Comparison of ENCODE assay signal across 8 cellular contexts in genomic region chr12:95217377-95218163, GRCh38. TPM values are rescaled to one million over a fixed set of nuclear protein-coding genes. Genes with fewer than 3 reads are reported as not detected.
DNase-seq lines count a peak whose midpoint lies in the region; ATAC-seq, FAIRE-seq and TF ChIP-seq lines count a peak whose summit lies in the region.

Gene FGD6 (minus strand): TSS chr12:95217467. CDS start chr12:95217240, 227 bp downstream.
Gene VEZT (plus strand): TSS chr12:95217807. CDS start chr12:95217851, 44 bp downstream.

- peak; percentile 82 for TF ChIP-seq CTCF in HepG2 (CRISPR knock-in tag; IDR thresholded peaks at IDR 0.05)

- CTCF ChIA-PET in HepG2 (lab: Yijun Ruan, JAX; ENCODE audit: low intra/inter-chr PET ratio, low total read pairs) = interaction anchor here (1.9 kb wide), 1 partner anchor 100 kb away, joined by 7 read pairs; no protein-coding TSS in a partner anchor

- no peaks in the 10 kb centered on the region for H3K9me3 ChIP-seq in CD4-positive, CD25-positive, alpha-beta regulatory T cell (ENCODE audit: control insufficient read depth in 2 of 2, low read length in 2 of 2)
- H3K9me3 ChIP-seq in HepG2 (ENCODE audit: low read length) = no peaks in the 10 kb centered on the region

- peak within 1 kb of the TSS; percentile 98 for H2AFZ ChIP-seq in HepG2 (ENCODE audit: low read length)

- peak within 1 kb of the TSS; percentile 92 for H3K4me2 ChIP-seq in HepG2 (ENCODE audit: low read depth, low read length)

- peak; percentile 78 to 79 for TF ChIP-seq POLR2A in HepG2 (IDR thresholded peaks at IDR 0.05; ENCODE audit: insufficient read depth in 1 of 2, low read depth in 2 of 2, low read length in 2 of 2)

- H4K20me1 ChIP-seq in HepG2 (ENCODE audit: insufficient read depth, low read length) = 0 out of 2 replicates have a peak, but pooled peaks cover under 1% of the 10 kb centered on the region

- H3K27ac Mint-ChIP-seq in CD4-positive, CD25-positive, alpha-beta regulatory T cell = peak within 1 kb of the TSS; percentile 91 to 96 (median 96)

- peak; percentile 97 to 99 (median 98) for DNase-seq in CD4-positive, CD25-positive, alpha-beta regulatory T cell
- DNase-seq in NCI-H748 treated with DMSO at 0.1 percent for 48 hours (lab: John Stamatoyannopoulos, UW) (peak; percentile 96), dermis microvascular lymphatic vessel endothelial cell (ENCODE audit: low read depth in 2 of 2) (peak; percentile 98 to 99), HepG2 (ENCODE audit: low spot score) (peak; percentile 98)
- DNase-seq in activated CD4-positive, alpha-beta T cell treated with anti-CD3 and anti-CD28 coated beads, Interleukin-2, amount 50 U/mL, for 48 hours = peak; percentile 96 to 98
- DNase-seq in stimulated activated CD4-positive, alpha-beta T cell treated with anti-CD3 and anti-CD28 coated beads, Interleukin-4, amount 100 ng/mL, for 1 hour = peak; percentile 95

- H3K9ac ChIP-seq in HepG2 (ENCODE audit: insufficient read depth, low read depth, low read length) = peak within 1 kb of the TSS; percentile 86

- no peaks in the 10 kb centered on the region for H3K36me3 ChIP-seq in CD4-positive, CD25-positive, alpha-beta regulatory T cell (ENCODE audit: control insufficient read depth, insufficient read depth, low read length)
- H3K36me3 ChIP-seq in HepG2 (replicated peaks in 1 of 2; ENCODE audit: control insufficient read depth in 1 of 2, insufficient read depth in 2 of 2, low read length in 2 of 2) = no peaks in the 10 kb centered on the region; a peak in 1 of 5 replicates

- H3K79me2 ChIP-seq in HepG2 (ENCODE audit: insufficient read depth, low read length) = peaks cover 69% of the 10 kb centered on the region

- H3K4me1 ChIP-seq in CD4-positive, CD25-positive, alpha-beta regulatory T cell (ENCODE audit: control insufficient read depth, insufficient read depth, low read length, poor library complexity, severe bottlenecking) = peaks cover 13% of the 10 kb centered on the region
- peaks cover 40% of the 10 kb centered on the region for H3K4me1 ChIP-seq in HepG2 (ENCODE audit: insufficient read depth, low read length)

- peak; percentile 75 for TF ChIP-seq RAD21 in HepG2 (CRISPR knock-in tag; IDR thresholded peaks at IDR 0.05)

- H3K27ac ChIP-seq in CD4-positive, CD25-positive, alpha-beta regulatory T cell (ENCODE audit: insufficient read depth, low read length, poor library complexity, severe bottlenecking) = peak within 1 kb of the TSS; percentile 93
- peak within 1 kb of the TSS; percentile 86 for H3K27ac ChIP-seq in HepG2 (ENCODE audit: extremely low read length, insufficient read depth, low read length)

- intact Hi-C loops in HepG2 (cut with micrococcal nuclease; ENCODE audit: unreplicated experiment) = loop anchor here (1.0 to 5.0 kb wide), 7 partner anchors 100 to 1055 kb away; partner anchors contain the start of genes METAP2 and NR2C1

- no peak for TF ChIP-seq EP300 in HepG2 (IDR thresholded peaks at IDR 0.05; ENCODE audit: low read depth in 2 of 2, low read length in 2 of 2)
- no peak for TF ChIP-seq EP300 in HepG2 (CRISPR knock-in tag; IDR thresholded peaks at IDR 0.05; ENCODE audit: borderline replicate concordance)

- in situ Hi-C loops in HepG2 (cut with HindIII; ENCODE audit: extremely low pct_ligation_motif_present, low pct_unique_long_range_greater_than_20kb) = loop anchor here (10.0 kb wide), 1 partner anchor 117 kb away; no protein-coding TSS in a partner anchor

- peak; percentile 95 for FAIRE-seq in HepG2 (lab: Jason Lieb, UNC)

- POLR2A ChIA-PET in HepG2 (lab: Yijun Ruan, JAX) = interaction anchor here (0.9 to 1.7 kb wide), 8 partner anchors 8 to 256 kb away, joined by 3 to 9 read pairs (median 5); partner anchors contain the start of genes METAP2 and NR2C1

- peak; percentile 94 to 96 for ATAC-seq in CD4-positive, CD25-positive, alpha-beta regulatory T cell (ENCODE audit: low read depth in 2 of 2)
- ATAC-seq in GM19395 (IDR thresholded peaks at IDR 0.05; ENCODE audit: unreplicated experiment) (peak; percentile 93), HG03565 (IDR thresholded peaks at IDR 0.05; ENCODE audit: unreplicated experiment) (peak; percentile 88), HepG2 (peak; percentile 94)

- H3K4me3 ChIP-seq in CD4-positive, CD25-positive, alpha-beta regulatory T cell (ENCODE audit: low read depth, low read length) = peak within 1 kb of the TSS; percentile 96
- H3K4me3 ChIP-seq in HepG2 (replicated peaks in 1 of 3; ENCODE audit: insufficient read depth in 1 of 3, low read depth in 2 of 3, low read length in 3 of 3) = peak within 1 kb of the TSS; percentile 84 to 95 (median 87)

- H3K27me3 Mint-ChIP-seq in CD4-positive, CD25-positive, alpha-beta regulatory T cell = peaks cover 31% of the 10 kb centered on the region

- peaks cover 0 to 1% (median 0%) of the 10 kb centered on the region in 7 donors for H3K9me3 Mint-ChIP-seq in CD4-positive, CD25-positive, alpha-beta regulatory T cell

- H3K36me3 Mint-ChIP-seq in CD4-positive, CD25-positive, alpha-beta regulatory T cell = peaks cover 3% of the 10 kb centered on the region

- peaks cover 5% of the 10 kb centered on the region for H3K27me3 ChIP-seq in CD4-positive, CD25-positive, alpha-beta regulatory T cell (ENCODE audit: control insufficient read depth, insufficient read depth, low read length)
- no peaks in the 10 kb centered on the region; a peak in 1 of 5 replicates for H3K27me3 ChIP-seq in HepG2 (ENCODE audit: control insufficient read depth in 1 of 2, insufficient read depth in 2 of 2, low read length in 2 of 2)

- BruUV-seq in HepG2 (replicated peaks; lab: Mats Ljungman, UMichigan) = no TSS peak

- H3K4me3 Mint-ChIP-seq in CD4-positive, CD25-positive, alpha-beta regulatory T cell = peak within 1 kb of the TSS; percentile 94 to 100 (median 98)

- 0% methylated on average over 22 of the region's 76 CpGs for WGBS in HepG2 (ENCODE audit: low lambda C conversion rate)

- peaks cover 17 to 51% (median 38%) of the 10 kb centered on the region in 4 donors for H3K4me1 Mint-ChIP-seq in CD4-positive, CD25-positive, alpha-beta regulatory T cell

RNA-seq across cellular contexts. Expression of gene FGD6, which starts in this region (rescaled TPM):
- 0.79 TPM for total RNA-seq in CD4-positive, CD25-positive, alpha-beta regulatory T cell
- under 1 TPM in 3 of 4 donors, not detected in 1; 0.06 to 0.10 (median 0.08) TPM for polyA plus RNA-seq in CD4-positive, CD25-positive, alpha-beta regulatory T cell
- total RNA-seq in dermis microvascular lymphatic vessel endothelial cell (11.0 and 14.7 TPM in 2 replicates), HepG2 (2016; rRNA removed; fragmentation: Illumina TruSeq; extraction: Trizol) (4.3 and 5.3 TPM in 2 replicates)
- total RNA-seq in HepG2 (2016; cell fraction: cytosol; rRNA removed; fragmentation: Illumina TruSeq; extraction: Trizol; ENCODE audit: low read depth) = 4.7 and 6.1 TPM in 2 replicates
- 4.1 and 4.3 TPM in 2 replicates for total RNA-seq in HepG2 (2016; cell fraction: insoluble cytoplasmic fraction; rRNA removed; fragmentation: Illumina TruSeq; extraction: Trizol)
- total RNA-seq in HepG2 (2016; cell fraction: membrane; rRNA removed; fragmentation: Illumina TruSeq; extraction: Trizol) = 8.4 and 10.4 TPM in 2 replicates
- 5.5 and 6.6 TPM in 2 replicates for total RNA-seq in HepG2 (2016; cell fraction: nucleus; rRNA removed; fragmentation: Illumina TruSeq; extraction: Trizol)
- polyA plus RNA-seq in HepG2 (2011; rRNA removed) = 1.1 and 2.2 TPM in 2 replicates
- polyA plus RNA-seq in HepG2 (2011; cell fraction: cytosol; rRNA removed) = 0.79 and 0.92 TPM in 2 replicates
- polyA plus RNA-seq in HepG2 (2011; cell fraction: nucleus; rRNA removed) = 1.8 and 2.2 TPM in 2 replicates
- 1.1 TPM in 2 replicates for polyA plus RNA-seq in HepG2 (2012)
- 0.14 and 0.34 TPM in 2 replicates for polyA plus RNA-seq in HepG2 (2016; cell fraction: cytosol; fragmentation: Illumina TruSeq; extraction: Trizol; ENCODE audit: low read depth)
- polyA plus RNA-seq in HepG2 (2016; cell fraction: insoluble cytoplasmic fraction; fragmentation: Illumina TruSeq; extraction: Trizol; ENCODE audit: low read depth) = 1.7 and 1.9 TPM in 2 replicates
- 0.33 and 0.40 TPM in 2 replicates for polyA plus RNA-seq in HepG2 (2016; cell fraction: membrane; fragmentation: Illumina TruSeq; extraction: Trizol; ENCODE audit: low read depth)
- 2.8 and 3.7 TPM in 2 replicates for polyA plus RNA-seq in HepG2 (2016; cell fraction: nucleus; fragmentation: Illumina TruSeq; extraction: Trizol; ENCODE audit: insufficient read depth, low read depth)
- polyA minus RNA-seq in HepG2 (2011; rRNA and poly(A)+ RNA removed; ENCODE audit: low replicate concordance) = 1.9 and 7.0 TPM in 2 replicates
- polyA minus RNA-seq in HepG2 (2011; cell fraction: cytosol; rRNA and poly(A)+ RNA removed) = 4.3 and 4.8 TPM in 2 replicates
- 11.8 and 12.5 TPM in 2 replicates for polyA minus RNA-seq in HepG2 (2011; cell fraction: nucleus; rRNA and poly(A)+ RNA removed)

RNA-seq across cellular contexts. Expression of gene VEZT, which starts in this region (rescaled TPM):
- 52.9 TPM for total RNA-seq in CD4-positive, CD25-positive, alpha-beta regulatory T cell
- polyA plus RNA-seq in CD4-positive, CD25-positive, alpha-beta regulatory T cell = 10 to 100 TPM; 21.9 to 29.6 (median 27.4) TPM
- total RNA-seq in dermis microvascular lymphatic vessel endothelial cell (80.2 and 83.8 TPM in 2 replicates), HepG2 (2016; rRNA removed; fragmentation: Illumina TruSeq; extraction: Trizol) (29.3 and 35.5 TPM in 2 replicates)
- 7.5 and 8.0 TPM in 2 replicates for total RNA-seq in HepG2 (2016; cell fraction: cytosol; rRNA removed; fragmentation: Illumina TruSeq; extraction: Trizol; ENCODE audit: low read depth)
- total RNA-seq in HepG2 (2016; cell fraction: insoluble cytoplasmic fraction; rRNA removed; fragmentation: Illumina TruSeq; extraction: Trizol) = 32.6 and 33.9 TPM in 2 replicates
- total RNA-seq in HepG2 (2016; cell fraction: membrane; rRNA removed; fragmentation: Illumina TruSeq; extraction: Trizol) = 18.5 and 18.7 TPM in 2 replicates
- 42.1 and 42.8 TPM in 2 replicates for total RNA-seq in HepG2 (2016; cell fraction: nucleus; rRNA removed; fragmentation: Illumina TruSeq; extraction: Trizol)
- polyA plus RNA-seq in HepG2 (2011; rRNA removed) = 37.8 and 51.6 TPM in 2 replicates
- 17.3 and 26.2 TPM in 2 replicates for polyA plus RNA-seq in HepG2 (2011; cell fraction: cytosol; rRNA removed)
- polyA plus RNA-seq in HepG2 (2011; cell fraction: nucleus; rRNA removed) = 14.3 and 17.8 TPM in 2 replicates
- polyA plus RNA-seq in HepG2 (2012) = 20.0 and 33.9 TPM in 2 replicates
- 2.8 and 3.1 TPM in 2 replicates for polyA plus RNA-seq in HepG2 (2016; cell fraction: cytosol; fragmentation: Illumina TruSeq; extraction: Trizol; ENCODE audit: low read depth)
- polyA plus RNA-seq in HepG2 (2016; cell fraction: insoluble cytoplasmic fraction; fragmentation: Illumina TruSeq; extraction: Trizol; ENCODE audit: low read depth) = 23.2 and 28.2 TPM in 2 replicates
- polyA plus RNA-seq in HepG2 (2016; cell fraction: membrane; fragmentation: Illumina TruSeq; extraction: Trizol; ENCODE audit: low read depth) = 7.9 and 8.0 TPM in 2 replicates
- polyA plus RNA-seq in HepG2 (2016; cell fraction: nucleus; fragmentation: Illumina TruSeq; extraction: Trizol; ENCODE audit: insufficient read depth, low read depth) = 32.9 and 35.3 TPM in 2 replicates
- polyA minus RNA-seq in HepG2 (2011; rRNA and poly(A)+ RNA removed; ENCODE audit: low replicate concordance) = 30.9 and 73.5 TPM in 2 replicates
- polyA minus RNA-seq in HepG2 (2011; cell fraction: cytosol; rRNA and poly(A)+ RNA removed) = 18.0 and 25.5 TPM in 2 replicates
- polyA minus RNA-seq in HepG2 (2011; cell fraction: nucleus; rRNA and poly(A)+ RNA removed) = 79.4 and 85.3 TPM in 2 replicates

Comparison
In these comparisons a context has a peak if more than half of its experiments do, and no peak if none do; other contexts are left out.
1. Peak in every context shown above with its lines: DNase-seq, ATAC-seq, H3K4me3 ChIP-seq and H3K27ac ChIP-seq.